ENCODE assay signal across 1 cellular context in the genomic region with DNA sequence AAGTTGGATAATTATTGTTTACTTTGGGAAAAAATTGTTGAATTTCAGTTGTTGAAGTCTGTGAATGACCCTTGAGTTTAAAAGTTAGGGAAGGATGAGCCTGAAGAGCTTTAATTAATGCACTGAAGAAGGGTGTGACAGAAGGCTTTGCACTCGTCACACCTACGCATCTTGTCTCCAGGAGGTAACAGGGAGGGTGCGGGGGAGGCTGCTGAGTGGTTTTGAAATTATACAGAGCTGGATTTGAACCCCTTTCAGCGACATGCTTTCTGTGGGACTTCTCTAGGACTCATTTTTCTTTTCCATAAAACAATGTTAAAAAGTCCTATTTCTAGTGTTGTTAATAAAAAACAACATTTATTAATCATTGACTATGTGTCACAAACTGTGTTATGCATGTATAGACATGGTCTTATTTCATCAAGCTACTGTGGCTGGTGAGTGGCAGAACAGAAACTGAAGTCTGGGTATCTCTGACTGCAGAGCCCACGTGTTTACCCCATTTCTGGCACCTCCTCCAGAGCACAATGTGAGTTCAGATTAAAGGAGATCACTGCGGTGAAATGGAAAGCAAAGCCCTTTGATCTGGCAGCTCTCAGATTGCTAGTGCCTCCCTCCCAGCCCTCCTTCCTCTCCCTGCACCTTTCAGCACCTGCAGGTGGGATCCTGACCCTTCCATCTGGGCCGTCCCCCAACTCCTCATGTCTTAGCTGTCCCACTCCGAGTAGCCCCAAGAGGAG.
TF ChIP-seq lines count a peak whose summit lies in the region.

No MANE protein-coding gene starts in this region.

TF ChIP-seq in GM23338, 12 proteins besides CTCF, POLR2A, EP300 and RAD21 (continued from another document):
- TF ChIP-seq ZNF462 (CRISPR knock-in tag; IDR thresholded peaks at IDR 0.05) (no peak), POLR2AphosphoS5 (IDR thresholded peaks at IDR 0.05; ENCODE audit: low read depth) (no peak), EZH2 (IDR thresholded peaks at IDR 0.05; ENCODE audit: low read depth, unreplicated experiment) (no peak), ZNF331 (CRISPR knock-in tag; IDR thresholded peaks at IDR 0.05; ENCODE audit: low read depth) (no peak), EZH2phosphoT487 (IDR thresholded peaks at IDR 0.05; ENCODE audit: unreplicated experiment) (no peak), JUNB (IDR thresholded peaks at IDR 0.05; ENCODE audit: unreplicated experiment) (no peak), ZNF114 (CRISPR knock-in tag; IDR thresholded peaks at IDR 0.05) (no peak), STAT1 (IDR thresholded peaks at IDR 0.05; ENCODE audit: unreplicated experiment) (no peak)
- TF ChIP-seq, protein P1, sequence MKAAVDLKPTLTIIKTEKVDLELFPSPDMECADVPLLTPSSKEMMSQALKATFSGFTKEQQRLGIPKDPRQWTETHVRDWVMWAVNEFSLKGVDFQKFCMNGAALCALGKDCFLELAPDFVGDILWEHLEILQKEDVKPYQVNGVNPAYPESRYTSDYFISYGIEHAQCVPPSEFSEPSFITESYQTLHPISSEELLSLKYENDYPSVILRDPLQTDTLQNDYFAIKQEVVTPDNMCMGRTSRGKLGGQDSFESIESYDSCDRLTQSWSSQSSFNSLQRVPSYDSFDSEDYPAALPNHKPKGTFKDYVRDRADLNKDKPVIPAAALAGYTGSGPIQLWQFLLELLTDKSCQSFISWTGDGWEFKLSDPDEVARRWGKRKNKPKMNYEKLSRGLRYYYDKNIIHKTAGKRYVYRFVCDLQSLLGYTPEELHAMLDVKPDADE (IDR thresholded peaks at IDR 0.05), result no peak
